ENCODE assay signal across 33 cellular contexts in genomic region chr17:59110973-59111372, GRCh38.
"Had no signal": no experiment of that assay in that cellular context is flagged by ENCODE, and none has a peak within 500 bp of the region (broad histone marks: within the 10 kb centered on the region; RNA-seq: fewer than 3 reads in every experiment).

No MANE protein-coding gene starts in this region.

- H3K27ac Mint-ChIP-seq: activated CD4-positive, alpha-beta T cell treated with anti-CD3 and anti-CD28 coated beads, Interleukin-2, amount 10 ng/mL, durations not matched to agents 7 days and 5 days; stimulated activated naive B cell treated with anti-CD40 and anti-IgM and Interleukin-4, amounts not matched to agents 10 μg/mL and 1 μg/mL and 100 μg/mL, for 72 hours; T-helper 17 cell; WTC11 had no signal

- H2AFZ ChIP-seq: parathyroid adenoma had no signal

- FAIRE-seq: astrocyte, kidney had no signal

- H3K36me3 ChIP-seq: right atrium auricular region, thyroid gland, vagina had no signal

- DNase-seq: activated CD4-positive, alpha-beta T cell treated with anti-CD3 and anti-CD28 coated beads for 1 hour; activated CD4-positive, alpha-beta T cell treated with anti-CD3 and anti-CD28 coated beads, Interleukin-2, amount 10 ng/mL, durations not matched to agents 7 days and 5 days; activated CD8-positive, alpha-beta memory T cell treated with anti-CD3 and anti-CD28 coated beads for 24 hours; activated CD8-positive, alpha-beta memory T cell treated with anti-CD3 and anti-CD28 coated beads, Interleukin-2, amount 50 U/mL, for 48 hours; activated gamma-delta T cell treated with Interleukin-2 at 50 U/mL for 16 hours; activated naive CD4-positive, alpha-beta T cell treated with anti-CD3 and anti-CD28 coated beads, Interleukin-2, amount 50 U/mL, for 16 hours; amniotic stem cell; brain microvascular endothelial cell; caudate nucleus; cortex of kidney; foreskin keratinocyte; heart left ventricle; hypothalamus; immature natural killer cell; kidney; left colon; midbrain; naive thymus-derived CD4-positive, alpha-beta T cell; occipital lobe; stimulated activated CD4-positive, alpha-beta T cell treated with anti-CD3 and anti-CD28 coated beads, Interleukin-15, amount 100 ng/mL, for 24 hours; stimulated activated CD4-positive, alpha-beta T cell treated with anti-CD3 and anti-CD28 coated beads, Interleukin-2, amount 100 ng/mL, for 24 hours; stimulated activated naive B cell treated with anti-CD40 and anti-IgM and Interleukin-4, amounts not matched to agents 10 μg/mL and 1 μg/mL and 100 μg/mL, for 72 hours; stomach; T-helper 17 cell; thyroid gland; upper lobe of left lung had no signal

- H3K4me1 ChIP-seq: foreskin keratinocyte, parathyroid adenoma had no signal

- H3K9me3 ChIP-seq: heart left ventricle, right atrium auricular region, stomach, thyroid gland, upper lobe of left lung, vagina had no signal

- H3K4me3 Mint-ChIP-seq: activated CD4-positive, alpha-beta T cell treated with anti-CD3 and anti-CD28 coated beads, Interleukin-2, amount 10 ng/mL, durations not matched to agents 7 days and 5 days; immature natural killer cell; memory B cell; naive thymus-derived CD4-positive, alpha-beta T cell; stimulated activated naive B cell treated with anti-CD40 and anti-IgM and Interleukin-4, amounts not matched to agents 10 μg/mL and 1 μg/mL and 100 μg/mL, for 72 hours; T-helper 17 cell; WTC11 had no signal

- H3K27ac ChIP-seq: brain microvascular endothelial cell, foreskin keratinocyte, heart left ventricle, parathyroid adenoma, right atrium auricular region, stomach, thyroid gland, vagina had no signal

- H3K4me3 ChIP-seq: heart left ventricle, right atrium auricular region, stomach, thyroid gland, upper lobe of left lung, vagina had no signal

- ATAC-seq: esophagus mucosa; foreskin keratinocyte; heart left ventricle; left colon; naive thymus-derived CD4-positive, alpha-beta T cell; stimulated activated naive B cell treated with anti-CD40 and anti-IgM and Interleukin-4, amounts not matched to agents 10 μg/mL and 1 μg/mL and 100 μg/mL, for 72 hours; T-helper 17 cell; WTC11 had no signal

- H3K9me3 Mint-ChIP-seq: activated CD4-positive, alpha-beta T cell treated with anti-CD3 and anti-CD28 coated beads, Interleukin-2, amount 10 ng/mL, durations not matched to agents 7 days and 5 days; immature natural killer cell; memory B cell; stimulated activated naive B cell treated with anti-CD40 and anti-IgM and Interleukin-4, amounts not matched to agents 10 μg/mL and 1 μg/mL and 100 μg/mL, for 72 hours; WTC11 had no signal

- H3K27me3 Mint-ChIP-seq: activated CD4-positive, alpha-beta T cell treated with anti-CD3 and anti-CD28 coated beads, Interleukin-2, amount 10 ng/mL, durations not matched to agents 7 days and 5 days; memory B cell; naive thymus-derived CD4-positive, alpha-beta T cell; stimulated activated naive B cell treated with anti-CD40 and anti-IgM and Interleukin-4, amounts not matched to agents 10 μg/mL and 1 μg/mL and 100 μg/mL, for 72 hours; T-helper 17 cell had no signal

- H3K27me3 ChIP-seq: brain microvascular endothelial cell, foreskin keratinocyte, heart left ventricle, right atrium auricular region, stomach, thyroid gland, upper lobe of left lung, vagina had no signal

- H3K9ac ChIP-seq: parathyroid adenoma had no signal

- H3K79me2 ChIP-seq: parathyroid adenoma had no signal
